8 cellular contexts compared by ENCODE assay signal in the genomic region with DNA sequence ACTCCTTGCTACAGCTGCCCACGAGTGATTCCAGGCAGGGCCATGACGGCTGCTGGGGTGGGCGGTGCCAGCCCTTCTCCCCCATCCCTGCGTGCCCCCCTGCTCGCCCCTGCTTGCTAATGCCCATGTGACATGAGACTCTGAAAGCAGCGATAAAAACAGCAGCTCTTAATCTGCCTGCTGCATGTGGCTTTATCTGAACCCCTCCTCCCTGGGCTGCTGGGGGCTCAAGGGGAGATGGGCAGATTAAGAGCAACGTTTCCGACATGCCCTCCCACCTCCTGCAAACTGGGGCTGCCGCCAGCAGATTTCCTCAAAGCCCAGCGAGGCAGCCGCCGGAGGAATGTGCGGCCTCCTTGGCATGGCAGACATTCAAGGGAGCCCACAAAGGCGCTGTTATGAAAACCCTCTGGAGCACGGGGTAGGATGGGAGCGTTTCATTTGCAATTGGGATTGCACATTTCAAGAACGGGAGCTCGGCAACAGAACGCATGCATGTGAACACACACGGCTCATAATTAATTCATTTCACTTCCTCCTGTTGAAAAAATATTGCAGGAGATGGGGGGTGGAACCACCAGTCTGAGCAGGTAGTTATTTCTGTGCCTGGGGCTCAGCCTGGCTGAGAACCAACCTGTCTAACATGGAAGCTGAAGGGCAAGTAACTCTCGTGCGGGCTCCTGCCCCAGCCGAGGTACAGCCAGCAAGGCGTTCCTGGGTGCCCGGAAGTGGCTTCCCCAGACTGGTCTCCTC.
DNase-seq lines count a peak whose midpoint lies in the region; ATAC-seq and TF ChIP-seq lines count a peak whose summit lies in the region.

No MANE protein-coding gene starts in this region.

- DNase-seq in NCI-H2107 treated with DMSO at 0.1 percent for 48 hours (lab: John Stamatoyannopoulos, UW; ENCODE audit: unreplicated experiment) (peak; percentile 6), NCI-H2107 (lab: John Stamatoyannopoulos, UW) (no peak), HS-27A (ENCODE audit: low read depth) (peak; percentile 40), left cardiac atrium (peak; percentile 50), retina (peak; percentile 84), NCI-H2081 treated with DMSO at 0.1 percent for 48 hours (lab: John Stamatoyannopoulos, UW) (no peak), tibial nerve (ENCODE audit: low spot score in 2 of 2) (no peak)

- 21 to 33% methylated on average over 24 to 25 of the region's 25 CpGs for WGBS in tibial nerve, 2 donors

- intact Hi-C loops in left cardiac atrium (cut with DNase I): no loop called here

- TF ChIP-seq CTCF in tibial nerve (IDR thresholded peaks at IDR 0.05): no peak

- no peaks in the 10 kb centered on the region for H3K9me3 Mint-ChIP-seq in activated naive CD4-positive, alpha-beta T cell treated with anti-CD3 and anti-CD28 coated beads, Interleukin-2, amount 50 U/mL, for 24 hours

- no peaks in the 10 kb centered on the region for H3K36me3 Mint-ChIP-seq in activated naive CD4-positive, alpha-beta T cell treated with anti-CD3 and anti-CD28 coated beads, Interleukin-2, amount 50 U/mL, for 24 hours

- H3K4me3 ChIP-seq in tibial nerve: peak overlapping the region in 2 of 4 donors; percentile 36 to 37

- peaks cover 17% of the 10 kb centered on the region for H3K4me1 Mint-ChIP-seq in activated naive CD4-positive, alpha-beta T cell treated with anti-CD3 and anti-CD28 coated beads, Interleukin-2, amount 50 U/mL, for 24 hours

- H3K27ac ChIP-seq in tibial nerve: peak overlapping the region in 2 of 4 donors; percentile 9 to 63

- no peak overlapping the region for H3K27ac Mint-ChIP-seq in activated naive CD4-positive, alpha-beta T cell treated with anti-CD3 and anti-CD28 coated beads, Interleukin-2, amount 50 U/mL, for 24 hours

- H3K27me3 Mint-ChIP-seq in activated naive CD4-positive, alpha-beta T cell treated with anti-CD3 and anti-CD28 coated beads, Interleukin-2, amount 50 U/mL, for 24 hours: peaks cover 2% of the 10 kb centered on the region

- H3K4me1 ChIP-seq in tibial nerve: peaks cover 0 to 17% (median 3%) of the 10 kb centered on the region in 4 donors

- H3K36me3 ChIP-seq in tibial nerve: no peaks in the 10 kb centered on the region

- H3K9me3 ChIP-seq in tibial nerve: no peaks in the 10 kb centered on the region

- H3K4me3 Mint-ChIP-seq in activated naive CD4-positive, alpha-beta T cell treated with anti-CD3 and anti-CD28 coated beads, Interleukin-2, amount 50 U/mL, for 24 hours: peak overlapping the region; percentile 81

- TF ChIP-seq EP300 in tibial nerve (IDR thresholded peaks at IDR 0.05): peak in 1 of 2 donors; percentile 51

- H3K27me3 ChIP-seq in tibial nerve: no peaks in the 10 kb centered on the region

- no peak for TF ChIP-seq POLR2A in tibial nerve (IDR thresholded peaks at IDR 0.05)

- peak; percentile 74 to 80 for ATAC-seq in left cardiac atrium

Comparison
In these comparisons a context has a peak if more than half of its experiments do, and no peak if none do; other contexts are left out.
1. DNase-seq: peak in NCI-H2107 treated with DMSO at 0.1 percent for 48 hours (single experiment), HS-27A (single experiment), left cardiac atrium (single experiment) and retina (single experiment); none in NCI-H2107 (single experiment), NCI-H2081 treated with DMSO at 0.1 percent for 48 hours (single experiment) and tibial nerve (0 of 2).